ENCODE assay signal across 8 cellular contexts in the genomic region with DNA sequence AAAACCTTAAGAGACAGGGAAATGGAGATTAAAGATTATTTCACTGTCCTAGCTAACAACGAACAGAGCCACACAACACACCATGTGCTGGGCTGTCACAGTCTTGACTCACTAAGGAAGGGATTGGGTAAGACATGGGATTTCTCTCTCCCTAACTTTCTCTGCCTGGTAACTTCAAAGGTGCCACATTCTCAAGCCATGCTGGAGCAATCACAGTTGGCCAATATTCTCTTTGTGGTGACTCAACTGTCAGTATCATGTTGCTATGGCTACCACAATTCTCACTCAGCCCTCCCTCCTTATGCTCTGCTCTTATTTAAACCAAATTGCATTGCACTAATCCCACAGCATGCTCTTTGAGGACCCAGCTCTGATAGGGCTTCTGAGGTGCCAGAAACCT.
DNase-seq lines count a peak whose midpoint lies in the region; ATAC-seq and TF ChIP-seq lines count a peak whose summit lies in the region.

No MANE protein-coding gene starts in this region.

- peak; percentile 86 to 92 for ATAC-seq in natural killer cell treated with Interleukin-12 subunit alpha and Interleukin-12 subunit beta and Interleukin-15 and Interleukin-18, amount 100 ng/mL, for 72 hours
- ATAC-seq in GM18520 (IDR thresholded peaks at IDR 0.05; ENCODE audit: unreplicated experiment) = no peak

- H3K9me3 Mint-ChIP-seq in natural killer cell treated with Interleukin-12 subunit alpha and Interleukin-12 subunit beta and Interleukin-15 and Interleukin-18, amount 100 ng/mL, for 72 hours = no peaks in the 10 kb centered on the region

- H3K27me3 Mint-ChIP-seq in natural killer cell treated with Interleukin-12 subunit alpha and Interleukin-12 subunit beta and Interleukin-15 and Interleukin-18, amount 100 ng/mL, for 72 hours = no peaks in the 10 kb centered on the region

- dilution Hi-C loops in mammary epithelial cell (cut with HindIII; ENCODE audit: low sequenced_read_pairs) = no loop called here

- peaks cover 57 to 60% of the 10 kb centered on the region in 2 donors for H3K4me1 Mint-ChIP-seq in natural killer cell treated with Interleukin-12 subunit alpha and Interleukin-12 subunit beta and Interleukin-15 and Interleukin-18, amount 100 ng/mL, for 72 hours (ENCODE audit: low read depth in 2 of 2)

- H3K4me2 ChIP-seq in mammary epithelial cell (ENCODE audit: insufficient read depth, low read depth, low read length) = no peak overlapping the region

- H3K4me3 Mint-ChIP-seq in natural killer cell treated with Interleukin-12 subunit alpha and Interleukin-12 subunit beta and Interleukin-15 and Interleukin-18, amount 100 ng/mL, for 72 hours = peak overlapping the region; percentile 78

- H3K36me3 Mint-ChIP-seq in natural killer cell treated with Interleukin-12 subunit alpha and Interleukin-12 subunit beta and Interleukin-15 and Interleukin-18, amount 100 ng/mL, for 72 hours = peaks cover 20% of the 10 kb centered on the region

- TF ChIP-seq CTCF in mammary epithelial cell (conservative IDR thresholded peaks at IDR 0.05 in 1 of 2, IDR thresholded peaks at IDR 0.05 in 1 of 2; ENCODE audit: extremely low read depth in 1 of 2, insufficient read depth in 1 of 2, low read depth in 1 of 2, low read length in 2 of 2) = no peak

- H3K79me2 ChIP-seq in mammary epithelial cell (ENCODE audit: insufficient read depth, low read length) = no peaks in the 10 kb centered on the region

- no peaks in the 10 kb centered on the region for H3K9me3 ChIP-seq in mammary epithelial cell (replicated peaks; ENCODE audit: insufficient read depth, low read length)

- CTCF ChIA-PET in mammary epithelial cell (lab: Charles Lee; ENCODE audit: low non-redundant PET) = no interaction called here

- H3K27ac Mint-ChIP-seq in natural killer cell treated with Interleukin-12 subunit alpha and Interleukin-12 subunit beta and Interleukin-15 and Interleukin-18, amount 100 ng/mL, for 72 hours = peak overlapping the region; percentile 81 to 94

- H3K4me1 ChIP-seq in mammary epithelial cell (ENCODE audit: insufficient read depth, low read length) = no peaks in the 10 kb centered on the region

- no peaks in the 10 kb centered on the region for H3K27me3 ChIP-seq in mammary epithelial cell (ENCODE audit: insufficient read depth, low read length)

- no peak overlapping the region for H3K9ac ChIP-seq in mammary epithelial cell (ENCODE audit: insufficient read depth, low read length)

- DNase-seq in NCI-H748 (lab: John Stamatoyannopoulos, UW; ENCODE audit: unreplicated experiment) (peak; percentile 5), NCI-H748 treated with DMSO at 0.1 percent for 48 hours (lab: John Stamatoyannopoulos, UW) (no peak), M059J (ENCODE audit: low read depth) (peak; percentile 84), mammary epithelial cell (peak; percentile 85), putamen (ENCODE audit: low spot score) (no peak)
- DNase-seq in natural killer cell treated with Interleukin-12 subunit alpha and Interleukin-12 subunit beta and Interleukin-15 and Interleukin-18, amount 100 ng/mL, for 72 hours (ENCODE audit: low spot score) = peak; percentile 74
- DNase-seq in effector CD4-positive, alpha-beta T cell = no peak

- 86% methylated on average over 1 of the region's 1 CpG for WGBS in mammary epithelial cell (ENCODE audit: low coverage, missing lambda C conversion rate)

- intact Hi-C loops in mammary epithelial cell (cut with micrococcal nuclease) = no loop called here

- in situ Hi-C loops in mammary epithelial cell (cut with MboI; ENCODE audit: low sequenced_read_pairs in 2 of 2) = no loop called here

- H4K20me1 ChIP-seq in mammary epithelial cell (ENCODE audit: insufficient read depth, low read length) = no peaks in the 10 kb centered on the region

- no peaks in the 10 kb centered on the region for H3K36me3 ChIP-seq in mammary epithelial cell (ENCODE audit: insufficient read depth, low read length)

- no peak overlapping the region for H2AFZ ChIP-seq in mammary epithelial cell (ENCODE audit: low read depth, low read length)

- no peak overlapping the region for H3K4me3 ChIP-seq in mammary epithelial cell (replicated peaks in 1 of 3; ENCODE audit: insufficient read depth in 1 of 3, low read depth in 2 of 3, low read length in 3 of 3)

- no peak overlapping the region for H3K27ac ChIP-seq in mammary epithelial cell (ENCODE audit: insufficient read depth, low read depth, low read length)

- BruUV-seq in mammary epithelial cell (replicated peaks; lab: Mats Ljungman, UMichigan) = no TSS peak

Comparison
In these comparisons a context has a peak if more than half of its experiments do, and no peak if none do; other contexts are left out.
1. DNase-seq: peak in NCI-H748 (single experiment), M059J (single experiment), mammary epithelial cell (single experiment) and natural killer cell treated with Interleukin-12 subunit alpha and Interleukin-12 subunit beta and Interleukin-15 and Interleukin-18, amount 100 ng/mL, for 72 hours (single experiment); none in NCI-H748 treated with DMSO at 0.1 percent for 48 hours (single experiment), putamen (single experiment) and effector CD4-positive, alpha-beta T cell (single experiment).